18 cellular contexts compared by ENCODE assay signal in the genomic region with DNA sequence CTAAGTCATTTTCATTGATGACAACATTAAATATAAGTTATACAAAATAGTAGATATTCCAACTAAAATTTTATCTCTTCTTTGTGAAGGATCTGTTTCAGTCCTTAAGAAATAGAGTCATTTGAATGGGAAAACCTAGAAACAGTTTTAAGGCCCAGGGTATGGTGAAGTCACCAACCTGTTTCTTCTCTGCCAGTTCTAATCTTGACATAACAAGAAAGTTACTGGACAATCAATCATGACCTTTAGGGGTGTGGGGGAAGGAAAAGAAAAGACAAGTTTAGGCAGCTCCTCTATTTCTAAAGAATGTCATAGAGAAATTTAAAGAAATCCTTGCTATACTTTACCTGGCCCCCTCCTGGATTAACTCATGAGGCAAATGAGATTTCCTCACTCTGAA.
DNase-seq lines count a peak whose midpoint lies in the region; ATAC-seq and TF ChIP-seq lines count a peak whose summit lies in the region.
"Had no signal": no experiment of that assay in that cellular context is flagged by ENCODE, and none has a peak within 500 bp of the region (broad histone marks: within the 10 kb centered on the region; RNA-seq: fewer than 3 reads in every experiment).

No MANE protein-coding gene starts in this region.

- TF ChIP-seq POLR2A in breast epithelium (IDR thresholded peaks at IDR 0.05) = no peak

- peak overlapping the region; percentile 99 for H3K27ac Mint-ChIP-seq in WTC11
- peak overlapping the region; percentile 65 for H3K27ac Mint-ChIP-seq in progenitor cell of endocrine pancreas

- dilution Hi-C loops in mammary epithelial cell (cut with HindIII; ENCODE audit: low sequenced_read_pairs) = no loop called here

- no peaks in the 10 kb centered on the region for H4K20me1 ChIP-seq in mammary epithelial cell (ENCODE audit: insufficient read depth, low read length)
- no peaks in the 10 kb centered on the region for H4K20me1 ChIP-seq in Karpas-422 (ENCODE audit: insufficient read depth, low read depth, low read length)

- H3K36me3 ChIP-seq in mammary epithelial cell (ENCODE audit: insufficient read depth, low read length) = no peaks in the 10 kb centered on the region
- no peaks in the 10 kb centered on the region for H3K36me3 ChIP-seq in breast epithelium
- no peaks in the 10 kb centered on the region for H3K36me3 ChIP-seq in iPS-15b (ENCODE audit: control insufficient read depth, insufficient read depth, low read length)
- no peaks in the 10 kb centered on the region for H3K36me3 ChIP-seq in Karpas-422 (ENCODE audit: insufficient read depth, low read length)
- H3K36me3 ChIP-seq: HAP-1 had no signal

- H3K27me3 Mint-ChIP-seq in WTC11 (ENCODE audit: low read depth) (no peaks in the 10 kb centered on the region), progenitor cell of endocrine pancreas (no peaks in the 10 kb centered on the region)

- no peak overlapping the region for H2AFZ ChIP-seq in mammary epithelial cell (ENCODE audit: low read depth, low read length)
- H2AFZ ChIP-seq in Karpas-422 (ENCODE audit: low read length) = no peak overlapping the region

- H3K9ac ChIP-seq in mammary epithelial cell (ENCODE audit: insufficient read depth, low read length) = no peak overlapping the region
- peak overlapping the region; percentile 4 for H3K9ac ChIP-seq in iPS-15b (ENCODE audit: low read depth, low read length)
- no peak overlapping the region for H3K9ac ChIP-seq in Karpas-422 (ENCODE audit: low read length)

- intact Hi-C loops in mammary epithelial cell (cut with micrococcal nuclease) = no loop called here
- intact Hi-C loops in breast epithelium (cut with DNase I; ENCODE audit: low total_unique reads) = no loop called here

- in situ Hi-C loops in mammary epithelial cell (cut with MboI; ENCODE audit: low sequenced_read_pairs in 2 of 2) = no loop called here

- DNase-seq in mammary epithelial cell = no peak
- no peak for DNase-seq in breast epithelium (ENCODE audit: low spot score in 2 of 2)
- DNase-seq in WTC11 (ENCODE audit: low spot score) = no peak
- no peak for DNase-seq in progenitor cell of endocrine pancreas (ENCODE audit: low spot score, unreplicated experiment)
- no peak for DNase-seq in Karpas-422
- DNase-seq in DMS79 (lab: John Stamatoyannopoulos, UW) = no peak
- no peak for DNase-seq in foreskin keratinocyte
- DNase-seq: AML-193, DMS79 treated with DMSO at 0.1 percent for 48 hours, NCI-H1105 treated with DMSO at 0.1 percent for 48 hours, NCI-H1694 treated with DMSO at 0.1 percent for 48 hours, NCI-H2227 treated with DMSO at 0.1 percent for 48 hours, NCI-H524 had no signal

- no peaks in the 10 kb centered on the region for H3K9me2 ChIP-seq in Karpas-422 (replicated peaks; ENCODE audit: insufficient read depth, low read length)

- H3K4me1 ChIP-seq in mammary epithelial cell (ENCODE audit: insufficient read depth, low read length) = no peaks in the 10 kb centered on the region
- no peaks in the 10 kb centered on the region for H3K4me1 ChIP-seq in breast epithelium
- H3K4me1 ChIP-seq in iPS-15b (ENCODE audit: control insufficient read depth, insufficient read depth, low read length) = peaks cover 11% of the 10 kb centered on the region
- no peaks in the 10 kb centered on the region for H3K4me1 ChIP-seq in Karpas-422 (ENCODE audit: low read length)
- peaks cover 3% of the 10 kb centered on the region for H3K4me1 ChIP-seq in foreskin keratinocyte

- no peaks in the 10 kb centered on the region; the same call in 1 of the 2 replicates for H3K36me3 Mint-ChIP-seq in WTC11
- H3K36me3 Mint-ChIP-seq in progenitor cell of endocrine pancreas (ENCODE audit: insufficient read depth) = peaks cover 2% of the 10 kb centered on the region

- CTCF ChIA-PET in mammary epithelial cell (lab: Charles Lee; ENCODE audit: low non-redundant PET) = no interaction called here
- CTCF ChIA-PET in WTC11 (lab: Charles Lee) = no interaction called here

- H3K79me2 ChIP-seq in mammary epithelial cell (ENCODE audit: insufficient read depth, low read length) (no peaks in the 10 kb centered on the region), Karpas-422 (ENCODE audit: low read length) (no peaks in the 10 kb centered on the region)

- no peaks in the 10 kb centered on the region for H3K9me3 ChIP-seq in mammary epithelial cell (replicated peaks; ENCODE audit: insufficient read depth, low read length)
- no peaks in the 10 kb centered on the region for H3K9me3 ChIP-seq in breast epithelium
- H3K9me3 ChIP-seq in iPS-15b (ENCODE audit: control insufficient read depth, insufficient read depth, low read length) = no peaks in the 10 kb centered on the region
- H3K9me3 ChIP-seq in Karpas-422 (ENCODE audit: low read length) = no peaks in the 10 kb centered on the region
- H3K9me3 ChIP-seq: HAP-1 had no signal

- ATAC-seq in WTC11 (no peak), foreskin keratinocyte (no peak)
- ATAC-seq: PC-3 had no signal

- POLR2A ChIA-PET in WTC11 (lab: Charles Lee) = no interaction called here

- peaks cover 27% of the 10 kb centered on the region for H3K4me1 Mint-ChIP-seq in WTC11
- peaks cover 17% of the 10 kb centered on the region for H3K4me1 Mint-ChIP-seq in progenitor cell of endocrine pancreas (ENCODE audit: low read depth)

- BruUV-seq in mammary epithelial cell (replicated peaks; lab: Mats Ljungman, UMichigan) = no TSS peak

- H3K4me3 Mint-ChIP-seq in WTC11 = peak overlapping the region; percentile 84; the same call in 1 of the 2 replicates
- no peak overlapping the region for H3K4me3 Mint-ChIP-seq in progenitor cell of endocrine pancreas (ENCODE audit: low read depth)

- H3K27me3 ChIP-seq in mammary epithelial cell (ENCODE audit: insufficient read depth, low read length) (no peaks in the 10 kb centered on the region), breast epithelium (peaks cover 0 to 15% of the 10 kb centered on the region in 2 donors), iPS-15b (ENCODE audit: control insufficient read depth, insufficient read depth, low read length) (no peaks in the 10 kb centered on the region), Karpas-422 (ENCODE audit: low read length) (no peaks in the 10 kb centered on the region), foreskin keratinocyte (no peaks in the 10 kb centered on the region)

- H3K4me3 ChIP-seq in mammary epithelial cell (replicated peaks in 1 of 3; ENCODE audit: insufficient read depth in 1 of 3, low read depth in 2 of 3, low read length in 3 of 3) (no peak overlapping the region), breast epithelium (no peak overlapping the region), iPS-15b (ENCODE audit: low read depth, low read length) (no peak overlapping the region), Karpas-422 (ENCODE audit: low read length) (no peak overlapping the region)
- H3K4me3 ChIP-seq: HAP-1 had no signal

- H3K27ac ChIP-seq in mammary epithelial cell (ENCODE audit: insufficient read depth, low read depth, low read length) (no peak overlapping the region), breast epithelium (no peak overlapping the region), Karpas-422 (ENCODE audit: low read length) (no peak overlapping the region), foreskin keratinocyte (no peak overlapping the region)
- H3K27ac ChIP-seq: 22Rv1, C4-2B had no signal

- no peaks in the 10 kb centered on the region for H3K9me3 Mint-ChIP-seq in WTC11
- peaks cover 4% of the 10 kb centered on the region for H3K9me3 Mint-ChIP-seq in progenitor cell of endocrine pancreas (ENCODE audit: low read depth)

- peak overlapping the region; percentile 9 for H3K4me2 ChIP-seq in mammary epithelial cell (ENCODE audit: insufficient read depth, low read depth, low read length)
- no peak overlapping the region for H3K4me2 ChIP-seq in Karpas-422 (ENCODE audit: low read depth, low read length, poor library complexity, severe bottlenecking)

- TF ChIP-seq CTCF in mammary epithelial cell (conservative IDR thresholded peaks at IDR 0.05 in 1 of 2, IDR thresholded peaks at IDR 0.05 in 1 of 2; ENCODE audit: extremely low read depth in 1 of 2, insufficient read depth in 1 of 2, low read depth in 1 of 2, low read length in 2 of 2) (no peak), breast epithelium (IDR thresholded peaks at IDR 0.05) (no peak), WTC11 (IDR thresholded peaks at IDR 0.05) (no peak), progenitor cell of endocrine pancreas (IDR thresholded peaks at IDR 0.05; ENCODE audit: unreplicated experiment) (no peak), foreskin keratinocyte (conservative IDR thresholded peaks at IDR 0.05) (no peak)

TF ChIP-seq in WTC11, 78 proteins besides CTCF, POLR2A, EP300 and RAD21:
- TF ChIP-seq, protein P1, sequence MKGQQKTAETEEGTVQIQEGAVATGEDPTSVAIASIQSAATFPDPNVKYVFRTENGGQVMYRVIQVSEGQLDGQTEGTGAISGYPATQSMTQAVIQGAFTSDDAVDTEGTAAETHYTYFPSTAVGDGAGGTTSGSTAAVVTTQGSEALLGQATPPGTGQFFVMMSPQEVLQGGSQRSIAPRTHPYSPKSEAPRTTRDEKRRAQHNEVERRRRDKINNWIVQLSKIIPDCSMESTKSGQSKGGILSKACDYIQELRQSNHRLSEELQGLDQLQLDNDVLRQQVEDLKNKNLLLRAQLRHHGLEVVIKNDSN (CRISPR knock-in tag; IDR thresholded peaks at IDR 0.05) = no peak
- TF ChIP-seq ZNF671 (CRISPR knock-in tag; IDR thresholded peaks at IDR 0.05) (no peak), ESRRA (CRISPR knock-in tag; IDR thresholded peaks at IDR 0.05; ENCODE audit: borderline replicate concordance) (no peak), CREB1 (CRISPR knock-in tag; IDR thresholded peaks at IDR 0.05) (no peak), SOX15 (CRISPR knock-in tag; IDR thresholded peaks at IDR 0.05) (no peak)
- TF ChIP-seq, protein P2, sequence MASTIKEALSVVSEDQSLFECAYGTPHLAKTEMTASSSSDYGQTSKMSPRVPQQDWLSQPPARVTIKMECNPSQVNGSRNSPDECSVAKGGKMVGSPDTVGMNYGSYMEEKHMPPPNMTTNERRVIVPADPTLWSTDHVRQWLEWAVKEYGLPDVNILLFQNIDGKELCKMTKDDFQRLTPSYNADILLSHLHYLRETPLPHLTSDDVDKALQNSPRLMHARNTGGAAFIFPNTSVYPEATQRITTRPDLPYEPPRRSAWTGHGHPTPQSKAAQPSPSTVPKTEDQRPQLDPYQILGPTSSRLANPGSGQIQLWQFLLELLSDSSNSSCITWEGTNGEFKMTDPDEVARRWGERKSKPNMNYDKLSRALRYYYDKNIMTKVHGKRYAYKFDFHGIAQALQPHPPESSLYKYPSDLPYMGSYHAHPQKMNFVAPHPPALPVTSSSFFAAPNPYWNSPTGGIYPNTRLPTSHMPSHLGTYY (CRISPR knock-in tag; IDR thresholded peaks at IDR 0.05) = no peak
